ENCODE assay signal across 27 cellular contexts in genomic region chr2:203876328-203876727, GRCh38. TPM values are rescaled to one million over a fixed set of nuclear protein-coding genes. Genes with fewer than 3 reads are reported as not detected.
"Had no signal": no experiment of that assay in that cellular context is flagged by ENCODE, and none has a peak within 500 bp of the region (broad histone marks: within the 10 kb centered on the region; RNA-seq: fewer than 3 reads in every experiment).

No MANE protein-coding gene starts in this region.

- H3K4me3 ChIP-seq: esophagus muscularis mucosa, gastroesophageal sphincter, pancreas, right lobe of liver, spleen, testis, tibial nerve, upper lobe of right lung, vagina had no signal

- H3K27ac ChIP-seq: epithelial cell of prostate, esophagus muscularis mucosa, gastroesophageal sphincter, pancreas, right lobe of liver, spleen, testis, tibial nerve, upper lobe of right lung, vagina had no signal

- H3K27me3 Mint-ChIP-seq: effector memory CD8-positive, alpha-beta T cell; stimulated activated naive CD8-positive, alpha-beta T cell treated with anti-CD3 and anti-CD28 coated beads, Interleukin-15, amount 100 ng/mL, for 72 hours had no signal

- H3K9me3 ChIP-seq: esophagus muscularis mucosa, gastroesophageal sphincter, pancreas, right lobe of liver, spleen, testis, tibial nerve, upper lobe of right lung, vagina had no signal

- H3K4me3 Mint-ChIP-seq: effector memory CD8-positive, alpha-beta T cell; immature natural killer cell; naive B cell; nephron; stimulated activated naive B cell treated with anti-CD40 and anti-IgM and Interleukin-4, amounts not matched to agents 10 μg/mL and 1 μg/mL and 100 μg/mL, for 72 hours; stimulated activated naive CD8-positive, alpha-beta T cell treated with anti-CD3 and anti-CD28 coated beads, Interleukin-15, amount 100 ng/mL, for 72 hours had no signal

- H3K36me3 Mint-ChIP-seq: immature natural killer cell; naive B cell; stimulated activated naive B cell treated with anti-CD40 and anti-IgM and Interleukin-4, amounts not matched to agents 10 μg/mL and 1 μg/mL and 100 μg/mL, for 72 hours had no signal

- ATAC-seq: effector memory CD8-positive, alpha-beta T cell; gastroesophageal sphincter; pancreas; right lobe of liver; stimulated activated naive B cell treated with anti-CD40 and anti-IgM and Interleukin-4, amounts not matched to agents 10 μg/mL and 1 μg/mL and 100 μg/mL, for 72 hours; stimulated activated naive CD8-positive, alpha-beta T cell treated with anti-CD3 and anti-CD28 coated beads, Interleukin-15, amount 100 ng/mL, for 72 hours; upper lobe of right lung had no signal

- H3K36me3 ChIP-seq: esophagus muscularis mucosa, gastroesophageal sphincter, pancreas, right lobe of liver, spleen, tibial nerve, upper lobe of right lung, vagina had no signal

- H3K27ac Mint-ChIP-seq: effector memory CD8-positive, alpha-beta T cell; immature natural killer cell; nephron; progenitor cell of endocrine pancreas; stimulated activated naive B cell treated with anti-CD40 and anti-IgM and Interleukin-4, amounts not matched to agents 10 μg/mL and 1 μg/mL and 100 μg/mL, for 72 hours had no signal

- H3K9me3 Mint-ChIP-seq: effector memory CD8-positive, alpha-beta T cell; immature natural killer cell; naive B cell; nephron had no signal

- H3K27me3 ChIP-seq: esophagus muscularis mucosa, gastroesophageal sphincter, pancreas, right lobe of liver, spleen, testis, tibial nerve, upper lobe of right lung, vagina had no signal

- DNase-seq: effector memory CD8-positive, alpha-beta T cell; glutamatergic neuron; immature natural killer cell; mesendoderm; naive B cell; occipital lobe; pancreas; right lobe of liver; spleen; stimulated activated CD4-positive, alpha-beta T cell treated with anti-CD3 and anti-CD28 coated beads, Interleukin-15, amount 100 ng/mL, for 24 hours; stimulated activated CD4-positive, alpha-beta T cell treated with anti-CD3 and anti-CD28 coated beads, Interleukin-1b, Interleukin-23, amount 100 ng/mL, for 48 hours; stimulated activated CD4-positive, alpha-beta T cell treated with anti-CD3 and anti-CD28 coated beads, Interleukin-4, amount 100 ng/mL, for 24 hours; stimulated activated naive B cell treated with anti-CD40 and anti-IgM and Interleukin-4, amounts not matched to agents 10 μg/mL and 1 μg/mL and 100 μg/mL, for 72 hours; stimulated activated naive CD8-positive, alpha-beta T cell treated with anti-CD3 and anti-CD28 coated beads, Interleukin-15, amount 100 ng/mL, for 72 hours; testis; upper lobe of right lung had no signal

- H3K4me1 ChIP-seq: pancreas, right lobe of liver, testis, tibial nerve, upper lobe of right lung, vagina had no signal

- FAIRE-seq: keratinocyte, pancreas had no signal

RNA-seq across cellular contexts. Expression of gene CTLA4, which starts 8.8 kb away (rescaled TPM):
- total RNA-seq: fibroblast of villous mesenchyme, occipital lobe, progenitor cell of endocrine pancreas, right lobe of liver, skeletal muscle tissue, tibial nerve had no signal
- polyA plus RNA-seq: keratinocyte, liver, pancreas had no signal
